In genomic region chr9:32427111-32427873, GRCh38 we compare ENCODE assay signal across 13 cellular contexts. TPM values are rescaled to one million over a fixed set of nuclear protein-coding genes. Genes with fewer than 3 reads are reported as not detected.
DNase-seq lines count a peak whose midpoint lies in the region; ATAC-seq and TF ChIP-seq lines count a peak whose summit lies in the region.
"Had no signal": no experiment of that assay in that cellular context is flagged by ENCODE, and none has a peak within 500 bp of the region (broad histone marks: within the 10 kb centered on the region; RNA-seq: fewer than 3 reads in every experiment).

No MANE protein-coding gene starts in this region.

- no peaks in the 10 kb centered on the region for H3K9me3 ChIP-seq in Peyer's patch
- H3K9me3 ChIP-seq: upper lobe of left lung had no signal

- H3K4me3 ChIP-seq in Peyer's patch: no peak overlapping the region
- H3K4me3 ChIP-seq in epithelial cell of proximal tubule (ENCODE audit: low read depth, low read length): no peak overlapping the region
- H3K4me3 ChIP-seq: upper lobe of left lung had no signal

- peak overlapping the region in 3 of 4 donors; percentile 54 to 82 (median 69) for H3K27ac ChIP-seq in Peyer's patch

- H3K4me1 ChIP-seq in Peyer's patch: no peaks in the 10 kb centered on the region

- no peak for TF ChIP-seq POLR2A in Peyer's patch (IDR thresholded peaks at IDR 0.05)

- TF ChIP-seq CTCF in Peyer's patch (IDR thresholded peaks at IDR 0.05) (peak in 3 of 6 experiments; percentile 13 to 36 (median 20)), epithelial cell of proximal tubule (conservative IDR thresholded peaks at IDR 0.05; ENCODE audit: low read depth, low read length) (no peak)

- H3K27me3 ChIP-seq in Peyer's patch: no peaks in the 10 kb centered on the region
- H3K27me3 ChIP-seq: upper lobe of left lung had no signal

- no peak for ATAC-seq in GM21825 (IDR thresholded peaks at IDR 0.05; ENCODE audit: unreplicated experiment)

- DNase-seq in ELR (ENCODE audit: low read depth): peak; percentile 75
- peak in 2 of 3 donors; percentile 56 to 61 for DNase-seq in Peyer's patch
- DNase-seq in epithelial cell of proximal tubule (ENCODE audit: low read depth): peak; percentile 13
- DNase-seq in occipital lobe (lab: John Stamatoyannopoulos, UW): peak; percentile 25
- no peak for DNase-seq in activated gamma-delta T cell (lab: John Stamatoyannopoulos, UW)
- DNase-seq in NCI-H2227 (lab: John Stamatoyannopoulos, UW; ENCODE audit: unreplicated experiment): no peak
- DNase-seq in NK-92 (lab: John Stamatoyannopoulos, UW; ENCODE audit: unreplicated experiment): no peak
- DNase-seq: activated CD4-positive, alpha-beta T cell treated with anti-CD3 and anti-CD28 coated beads for 4 hours; aorta; H7; stimulated activated CD4-positive, alpha-beta T cell treated with anti-CD3 and anti-CD28 coated beads, Interleukin-4, amount 100 ng/mL, for 4 hours had no signal

- peaks cover 0 to 50% (median 0%) of the 10 kb centered on the region in 3 donors for H3K36me3 ChIP-seq in Peyer's patch

RNA-seq across cellular contexts. Expression of gene ACO1, which starts 42.8 kb away (rescaled TPM):
- total RNA-seq in Peyer's patch (10 to 100 TPM; 22.3 to 61.8 (median 51.7) TPM), epithelial cell of proximal tubule (41.2 and 66.8 TPM in 2 replicates), occipital lobe (17.0 TPM)

Comparison
In these comparisons a context has a peak if more than half of its experiments do, and no peak if none do; other contexts are left out.
1. DNase-seq: peak in ELR (single experiment), Peyer's patch (2 of 3), epithelial cell of proximal tubule (single experiment) and occipital lobe (single experiment); none in activated gamma-delta T cell (single experiment), NCI-H2227 (single experiment) and NK-92 (single experiment).